Comparison of ENCODE assay signal across 1 cellular context in the genomic region with DNA sequence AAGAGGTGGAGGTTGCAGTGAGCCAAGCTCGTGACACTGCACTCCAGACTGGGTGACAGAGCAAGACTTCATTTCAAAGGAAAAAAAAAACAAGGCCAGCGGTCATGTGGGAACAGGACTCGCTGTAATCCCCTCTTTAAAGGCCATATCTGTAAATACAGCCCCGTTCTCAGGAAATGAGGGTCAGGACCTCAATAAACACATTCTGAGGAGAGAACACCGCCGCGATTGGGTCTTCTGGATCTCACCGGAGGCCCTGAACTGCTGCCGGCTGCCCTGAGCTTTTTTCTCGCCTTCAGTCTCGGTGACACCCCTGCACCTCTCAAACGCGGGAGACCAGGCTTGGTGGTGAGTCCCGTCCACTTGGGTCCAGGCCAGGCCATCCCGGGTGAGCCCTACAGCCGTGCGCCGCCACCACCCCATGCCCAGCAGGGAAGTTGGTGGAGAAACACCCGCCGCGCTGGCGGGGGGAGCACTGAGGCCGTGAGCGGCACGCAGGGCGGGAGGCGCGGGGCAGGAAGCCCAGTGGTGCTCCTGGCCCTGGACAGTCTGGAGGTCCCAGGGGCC.
TF ChIP-seq lines count a peak whose summit lies in the region.

No MANE protein-coding gene starts in this region.

TF ChIP-seq in endothelial cell of umbilical vein, 7 proteins besides CTCF, POLR2A, EP300 and RAD21:
- TF ChIP-seq FOS (IDR thresholded peaks at IDR 0.05; ENCODE audit: borderline replicate concordance, insufficient read depth, low read length) (no peak), EZH2 (IDR thresholded peaks at IDR 0.05; ENCODE audit: borderline replicate concordance, low read depth, low read length, severe bottlenecking) (no peak), POLR2AphosphoS5 (IDR thresholded peaks at IDR 0.05; ENCODE audit: insufficient read depth, low read depth, low read length) (no peak), MAX (IDR thresholded peaks at IDR 0.05; ENCODE audit: insufficient read depth, insufficient read length) (no peak), JUN (IDR thresholded peaks at IDR 0.05; ENCODE audit: borderline replicate concordance, insufficient read depth, insufficient read length, low read depth) (no peak), MYC (IDR thresholded peaks at IDR 0.05; ENCODE audit: low read depth, low read length) (no peak), GATA2 (IDR thresholded peaks at IDR 0.05; ENCODE audit: insufficient read depth, insufficient read length, low read depth, low read length) (no peak)
